In genomic region chr15:40097968-40098476, GRCh38 we compare ENCODE assay signal across 2 cellular contexts.
A peak's percentile ranks its signal among the peaks of the same experiment; 100 is the strongest.
TF ChIP-seq lines count a peak whose summit lies in the region.

No MANE protein-coding gene starts in this region.

TF ChIP-seq in HEK293, 187 proteins besides CTCF, POLR2A, EP300 and RAD21 (continued from another document):
- 0 out of 2 replicates have a peak, but pooled peaks have one; percentile 24 for TF ChIP-seq ZNF362 (tag by site-specific recombination; IDR thresholded peaks at IDR 0.05)
- TF ChIP-seq ZNF501 (tag by site-specific recombination; IDR thresholded peaks at IDR 0.05) = no peak

TF ChIP-seq in WTC11, 78 proteins besides CTCF, POLR2A, EP300 and RAD21 (continued from another document):
- TF ChIP-seq AFF4 (CRISPR knock-in tag; IDR thresholded peaks at IDR 0.05; ENCODE audit: borderline replicate concordance) = no peak
TF ChIP-seq in WTC11: peak in this region for 0.
